In the genomic region with DNA sequence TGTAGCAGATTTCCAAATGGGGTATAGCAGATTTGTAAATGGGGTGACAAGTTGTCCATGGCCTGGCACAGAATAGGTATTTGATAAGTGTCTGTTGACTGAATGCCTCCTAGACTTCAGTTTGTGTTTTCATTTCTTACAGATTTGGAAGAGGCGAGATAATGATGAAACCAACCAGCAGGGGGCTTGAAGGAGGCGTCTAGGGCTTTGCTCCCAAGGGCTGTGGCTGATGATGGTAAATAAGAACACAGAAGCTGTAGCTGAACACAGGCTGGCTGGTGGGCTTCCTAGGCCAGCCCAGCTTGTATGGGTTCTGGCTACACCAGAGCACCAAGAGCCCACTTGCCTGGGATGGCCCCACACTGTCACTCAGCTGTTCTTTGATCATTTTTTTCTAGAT, we compare ENCODE assay signal across 8 cellular contexts. TPM values are rescaled to one million over a fixed set of nuclear protein-coding genes. Genes with fewer than 3 reads are reported as not detected.
DNase-seq lines count a peak whose midpoint lies in the region; ATAC-seq and TF ChIP-seq lines count a peak whose summit lies in the region.
"Had no signal": no experiment of that assay in that cellular context is flagged by ENCODE, and none has a peak within 500 bp of the region (broad histone marks: within the 10 kb centered on the region; RNA-seq: fewer than 3 reads in every experiment).

No MANE protein-coding gene starts in this region.

- no peaks in the 10 kb centered on the region for H3K9me2 ChIP-seq in DOHH2 (replicated peaks; ENCODE audit: control insufficient read depth, low read length)

- H3K9me3 ChIP-seq in DOHH2 (ENCODE audit: control insufficient read depth, insufficient read depth, low read length) = no peaks in the 10 kb centered on the region
- H3K9me3 ChIP-seq: neutrophil had no signal

- no peak overlapping the region for H3K4me3 ChIP-seq in DOHH2 (ENCODE audit: low read length)
- H3K4me3 ChIP-seq in WI38 (ENCODE audit: low read depth, low read length) = no peak overlapping the region

- no peak overlapping the region for H3K27ac ChIP-seq in DOHH2 (ENCODE audit: low read depth, low read length)
- H3K27ac ChIP-seq: neutrophil had no signal

- TF ChIP-seq CTCF in DOHH2 (IDR thresholded peaks at IDR 0.05; ENCODE audit: low read depth, low read length, poor library complexity, severe bottlenecking) (peak; percentile 62), WI38 (IDR thresholded peaks at IDR 0.05; ENCODE audit: low read depth, low read length) (peak; percentile 42; the same call in 1 of the 2 replicates)

- no peaks in the 10 kb centered on the region for H3K79me2 ChIP-seq in DOHH2 (ENCODE audit: control insufficient read depth, low read length)

- no peaks in the 10 kb centered on the region for H4K20me1 ChIP-seq in DOHH2 (ENCODE audit: control insufficient read depth, insufficient read depth, low read depth, low read length)

- DNase-seq in left lobe of liver (ENCODE audit: low spot score) (no peak), mucosa of gallbladder (ENCODE audit: low spot score) (no peak), NCI-H187 treated with DMSO at 0.1 percent for 48 hours (lab: John Stamatoyannopoulos, UW) (no peak)

- H3K4me2 ChIP-seq in DOHH2 (ENCODE audit: low read length) = no peak overlapping the region

- no peaks in the 10 kb centered on the region for H3K4me1 ChIP-seq in DOHH2 (ENCODE audit: control insufficient read depth, low read length)

- ATAC-seq in HG02885 (IDR thresholded peaks at IDR 0.05; ENCODE audit: poor library complexity, unreplicated experiment) = peak; percentile 29
- ATAC-seq in left lobe of liver = peak; percentile 51
- ATAC-seq in HG03457 (IDR thresholded peaks at IDR 0.05; ENCODE audit: unreplicated experiment) = no peak

- peaks cover 84% of the 10 kb centered on the region for H3K36me3 ChIP-seq in DOHH2 (ENCODE audit: control insufficient read depth, low read length)

- no peaks in the 10 kb centered on the region for H3K27me3 ChIP-seq in DOHH2 (ENCODE audit: control insufficient read depth, low read length)
- H3K27me3 ChIP-seq: neutrophil had no signal

- H3F3A ChIP-seq in DOHH2 (ENCODE audit: control insufficient read depth, insufficient read depth) = no peaks in the 10 kb centered on the region

RNA-seq across cellular contexts. Expression of a gene that starts 19.4 kb away (rescaled TPM):
- total RNA-seq in left lobe of liver (9.8 TPM), mucosa of gallbladder (11.5 TPM)

RNA-seq across cellular contexts. Expression of a gene that starts 32.6 kb away (rescaled TPM):
- 18.6 TPM for total RNA-seq in left lobe of liver
- total RNA-seq in mucosa of gallbladder = 44.1 TPM

RNA-seq across cellular contexts. Expression of a gene that starts 36.8 kb away (rescaled TPM):
- total RNA-seq in left lobe of liver (15.9 TPM), mucosa of gallbladder (47.8 TPM)

RNA-seq across cellular contexts. Expression of a gene that starts 45.5 kb away (rescaled TPM):
- 0.68 TPM for total RNA-seq in left lobe of liver
- total RNA-seq in mucosa of gallbladder = 0.95 TPM

RNA-seq across cellular contexts. Expression of a gene that starts 46.1 kb away (rescaled TPM):
- total RNA-seq in left lobe of liver (20.0 TPM), mucosa of gallbladder (31.9 TPM)
